In genomic region chr10:12129222-12130111, GRCh38 we compare ENCODE assay signal across 8 cellular contexts. TPM values are rescaled to one million over a fixed set of nuclear protein-coding genes. Genes with fewer than 3 reads are reported as not detected.
A peak's percentile ranks its signal among the peaks of the same experiment; 100 is the strongest.
DNase-seq lines count a peak whose midpoint lies in the region; ATAC-seq and TF ChIP-seq lines count a peak whose summit lies in the region.

Gene SEC61A2 (plus strand): TSS chr10:12129677. CDS start chr10:12129788, 111 bp downstream.

- TF ChIP-seq CTCF in AG09309 (IDR thresholded peaks at IDR 0.05; ENCODE audit: control insufficient read depth, insufficient read depth, low read depth, low read length, missing control alignments) (no peak), kidney epithelial cell (IDR thresholded peaks at IDR 0.05; ENCODE audit: insufficient read depth, low read length, poor library complexity, severe bottlenecking) (no peak)

- peak; percentile 34 for DNase-seq in AG09309 (ENCODE audit: low read depth)
- peak; percentile 84 for DNase-seq in NCI-H226
- DNase-seq in cerebellar cortex (ENCODE audit: low spot score): peak; percentile 86
- DNase-seq in kidney epithelial cell (ENCODE audit: low read depth): peak; percentile 43
- peak; percentile 99 for DNase-seq in stimulated activated CD4-positive, alpha-beta T cell treated with anti-CD3 and anti-CD28 coated beads, Interleukin-15, amount 100 ng/mL, for 24 hours

- H3K4me3 ChIP-seq in AG09309 (ENCODE audit: control insufficient read depth, low read depth, low read length) (peak within 1 kb of the TSS; percentile 81), kidney epithelial cell (ENCODE audit: low read depth, low read length) (peak within 1 kb of the TSS; percentile 99)

- TF ChIP-seq POLR2A in GM18951 (IDR thresholded peaks at IDR 0.05; ENCODE audit: extremely low read depth, insufficient read depth, insufficient read length): peak; percentile 78

- no peaks in the 10 kb centered on the region for H3K36me3 ChIP-seq in kidney epithelial cell (ENCODE audit: control insufficient read depth, insufficient read depth, low read length)

- H3K27me3 ChIP-seq in kidney epithelial cell (ENCODE audit: control insufficient read depth, insufficient read depth, low read length): no peaks in the 10 kb centered on the region

- peak; percentile 91 for ATAC-seq in HG03175 (IDR thresholded peaks at IDR 0.05; ENCODE audit: unreplicated experiment)
- ATAC-seq in activated CD4-positive, CD25-positive, alpha-beta regulatory T cell treated with anti-CD3 and anti-CD28 coated beads, Interleukin-2, amount 50 U/mL, for 24 hours: peak; percentile 93 to 94

- in situ Hi-C loops in GM18951 (cut with MboI; ENCODE audit: low sequenced_read_pairs, unreplicated experiment): no loop called here

RNA-seq across cellular contexts. Expression of gene SEC61A2, which starts in this region (rescaled TPM):
- 7.6 and 7.8 TPM in 2 replicates for total RNA-seq in kidney epithelial cell

Comparison
In these comparisons a context has a peak if more than half of its experiments do, and no peak if none do; other contexts are left out.
1. Peak in every context shown above with its lines: DNase-seq, ATAC-seq and H3K4me3 ChIP-seq.
2. DNase-seq: peak in every context shown above with its lines; median percentile 99 in stimulated activated CD4-positive, alpha-beta T cell treated with anti-CD3 and anti-CD28 coated beads, Interleukin-15, amount 100 ng/mL, for 24 hours; 86 in cerebellar cortex; 84 in NCI-H226; 43 in kidney epithelial cell; 34 in AG09309.